9 cellular contexts compared by ENCODE assay signal in the genomic region with DNA sequence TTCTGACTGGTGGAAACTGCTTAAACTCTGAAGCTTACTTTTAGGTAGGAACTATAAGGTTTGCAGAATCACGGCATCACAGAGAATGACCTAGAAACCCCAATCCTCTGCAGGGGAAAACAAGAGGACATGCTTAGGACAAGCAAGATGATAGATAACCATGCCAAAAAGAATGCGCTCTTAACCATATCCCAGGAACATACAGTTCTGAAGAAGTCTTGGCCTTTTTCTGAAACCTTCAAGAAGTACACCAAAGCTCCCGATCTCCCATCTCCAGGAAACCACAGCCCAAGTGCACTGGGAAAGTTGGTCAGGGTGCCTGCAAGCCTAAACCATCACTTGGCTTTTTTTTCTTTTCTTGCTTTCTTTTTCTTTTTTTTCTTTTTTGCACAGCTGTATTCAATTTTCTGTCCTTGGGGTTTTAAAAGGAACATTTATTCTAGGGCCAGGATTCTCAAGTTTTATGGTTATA. TPM values are rescaled to one million over a fixed set of nuclear protein-coding genes. Genes with fewer than 3 reads are reported as not detected.
DNase-seq lines count a peak whose midpoint lies in the region; ATAC-seq, FAIRE-seq and TF ChIP-seq lines count a peak whose summit lies in the region.
"Had no signal": no experiment of that assay in that cellular context is flagged by ENCODE, and none has a peak within 500 bp of the region (broad histone marks: within the 10 kb centered on the region; RNA-seq: fewer than 3 reads in every experiment).

No MANE protein-coding gene starts in this region.

- TF ChIP-seq CTCF in HEK293 (tag by site-specific recombination; IDR thresholded peaks at IDR 0.05) (no peak), heart right ventricle (IDR thresholded peaks at IDR 0.05) (no peak)

- ATAC-seq in heart right ventricle = peak in 5 of 8 donors; percentile 4 to 30 (median 11)
- no peak for ATAC-seq in GM18511 (IDR thresholded peaks at IDR 0.05; ENCODE audit: unreplicated experiment)
- ATAC-seq: HepG2 had no signal

- H3K36me3 ChIP-seq in HEK293 (ENCODE audit: control insufficient read depth in 2 of 2, insufficient read depth in 1 of 2, low read length in 2 of 2) (no peaks in the 10 kb centered on the region), heart right ventricle (no peaks in the 10 kb centered on the region), small intestine (ENCODE audit: control insufficient read depth in 2 of 2, insufficient read depth in 2 of 2, low read length in 2 of 2) (no peaks in the 10 kb centered on the region)

- no peak for FAIRE-seq in small intestine (lab: Jason Lieb, UNC)
- FAIRE-seq: HepG2 had no signal

- H3K27ac ChIP-seq in HEK293 (ENCODE audit: extremely low read depth, low read depth, low read length) = peak overlapping the region; percentile 61
- peak overlapping the region; percentile 7 for H3K27ac ChIP-seq in adipose tissue (ENCODE audit: low read depth, low read length)
- peak overlapping the region in 9 of 10 donors; percentile 16 to 72 (median 51) for H3K27ac ChIP-seq in heart right ventricle
- no peak overlapping the region for H3K27ac ChIP-seq in small intestine (ENCODE audit: low read depth in 1 of 2, low read length in 1 of 2)

- H3K4me3 ChIP-seq in HEK293 (ENCODE audit: low read depth, low read length) (no peak overlapping the region), heart right ventricle (peak overlapping the region in 1 of 10 donors; percentile 18), small intestine (ENCODE audit: low read depth in 1 of 2, low read length in 2 of 2) (no peak overlapping the region)

- WGBS in adipose tissue, 3 donors = 49 to 87% (median 57%) methylated on average over 3 of the region's 3 CpGs
- WGBS in heart right ventricle, 2 donors = 67 to 75% methylated on average over 3 of the region's 3 CpGs
- 51 to 71% (median 68%) methylated on average over 3 of the region's 3 CpGs for WGBS in small intestine, 3 donors

- H3K9me3 ChIP-seq in HEK293 (ENCODE audit: control insufficient read depth, insufficient read depth, low read depth, low read length) (no peaks in the 10 kb centered on the region), heart right ventricle (no peaks in the 10 kb centered on the region), small intestine (ENCODE audit: control insufficient read depth, low read depth) (no peaks in the 10 kb centered on the region)

- intact Hi-C loops in heart right ventricle (cut with DNase I) = loop anchor here in 2 of 10 donors (5.0 to 10.0 kb wide), 3 partner anchors 45 to 208 kb away; no protein-coding TSS in a partner anchor

- DNase-seq in heart right ventricle (no peak), small intestine (peak; percentile 19), AG08395 (ENCODE audit: low spot score) (no peak), HUDEP-2 (lab: John Stamatoyannopoulos, UW; ENCODE audit: unreplicated experiment in 76 of 76) (no peak)
- no peak for DNase-seq in stimulated activated CD4-positive, alpha-beta T cell treated with anti-CD3 and anti-CD28 coated beads, Interleukin-15, amount 100 ng/mL, for 24 hours

- H3K27me3 ChIP-seq in heart right ventricle = no peaks in the 10 kb centered on the region
- no peaks in the 10 kb centered on the region for H3K27me3 ChIP-seq in small intestine (ENCODE audit: control insufficient read depth in 2 of 2, insufficient read depth in 2 of 2, low read length in 2 of 2)

- CTCF ChIA-PET in HEK293 (lab: Yijun Ruan, JAX) = interaction anchor here (0.7 to 1.0 kb wide), 3 partner anchors 11 to 18 kb away, joined by 3 to 5 read pairs (median 3); no protein-coding TSS in a partner anchor

- POLR2A ChIA-PET in HEK293 (lab: Yijun Ruan, JAX) = no interaction called here

- H3K4me1 ChIP-seq in HEK293 (ENCODE audit: control insufficient read depth, insufficient read depth, low read length) (peaks cover 37% of the 10 kb centered on the region), heart right ventricle (peaks cover 6 to 65% (median 51%) of the 10 kb centered on the region in 9 donors), small intestine (ENCODE audit: control insufficient read depth in 2 of 2, insufficient read depth in 1 of 2, low read depth in 1 of 2, low read length in 1 of 2) (peaks cover 0 to 4% of the 10 kb centered on the region in 2 donors)

TF ChIP-seq in HEK293, 187 proteins besides CTCF, POLR2A, EP300 and RAD21:
- TF ChIP-seq KLF7 (tag by site-specific recombination; IDR thresholded peaks at IDR 0.05; ENCODE audit: borderline replicate concordance) = no peak
- TF ChIP-seq, protein P1, sequence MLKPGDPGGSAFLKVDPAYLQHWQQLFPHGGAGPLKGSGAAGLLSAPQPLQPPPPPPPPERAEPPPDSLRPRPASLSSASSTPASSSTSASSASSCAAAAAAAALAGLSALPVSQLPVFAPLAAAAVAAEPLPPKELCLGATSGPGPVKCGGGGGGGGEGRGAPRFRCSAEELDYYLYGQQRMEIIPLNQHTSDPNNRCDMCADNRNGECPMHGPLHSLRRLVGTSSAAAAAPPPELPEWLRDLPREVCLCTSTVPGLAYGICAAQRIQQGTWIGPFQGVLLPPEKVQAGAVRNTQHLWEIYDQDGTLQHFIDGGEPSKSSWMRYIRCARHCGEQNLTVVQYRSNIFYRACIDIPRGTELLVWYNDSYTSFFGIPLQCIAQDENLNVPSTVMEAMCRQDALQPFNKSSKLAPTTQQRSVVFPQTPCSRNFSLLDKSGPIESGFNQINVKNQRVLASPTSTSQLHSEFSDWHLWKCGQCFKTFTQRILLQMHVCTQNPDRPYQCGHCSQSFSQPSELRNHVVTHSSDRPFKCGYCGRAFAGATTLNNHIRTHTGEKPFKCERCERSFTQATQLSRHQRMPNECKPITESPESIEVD (tag by site-specific recombination; IDR thresholded peaks at IDR 0.05) = 0 out of 2 replicates have a peak, but pooled peaks have one; percentile 36
- TF ChIP-seq ZNF112 (tag by site-specific recombination; IDR thresholded peaks at IDR 0.05) = no peak
- no peak for TF ChIP-seq PRDM1 (tag by site-specific recombination; IDR thresholded peaks at IDR 0.05)
- no peak for TF ChIP-seq ZNF621 (tag by site-specific recombination; IDR thresholded peaks at IDR 0.05)
- TF ChIP-seq ZSCAN16 (tag by site-specific recombination; IDR thresholded peaks at IDR 0.05) = no peak
- TF ChIP-seq, protein P2, sequence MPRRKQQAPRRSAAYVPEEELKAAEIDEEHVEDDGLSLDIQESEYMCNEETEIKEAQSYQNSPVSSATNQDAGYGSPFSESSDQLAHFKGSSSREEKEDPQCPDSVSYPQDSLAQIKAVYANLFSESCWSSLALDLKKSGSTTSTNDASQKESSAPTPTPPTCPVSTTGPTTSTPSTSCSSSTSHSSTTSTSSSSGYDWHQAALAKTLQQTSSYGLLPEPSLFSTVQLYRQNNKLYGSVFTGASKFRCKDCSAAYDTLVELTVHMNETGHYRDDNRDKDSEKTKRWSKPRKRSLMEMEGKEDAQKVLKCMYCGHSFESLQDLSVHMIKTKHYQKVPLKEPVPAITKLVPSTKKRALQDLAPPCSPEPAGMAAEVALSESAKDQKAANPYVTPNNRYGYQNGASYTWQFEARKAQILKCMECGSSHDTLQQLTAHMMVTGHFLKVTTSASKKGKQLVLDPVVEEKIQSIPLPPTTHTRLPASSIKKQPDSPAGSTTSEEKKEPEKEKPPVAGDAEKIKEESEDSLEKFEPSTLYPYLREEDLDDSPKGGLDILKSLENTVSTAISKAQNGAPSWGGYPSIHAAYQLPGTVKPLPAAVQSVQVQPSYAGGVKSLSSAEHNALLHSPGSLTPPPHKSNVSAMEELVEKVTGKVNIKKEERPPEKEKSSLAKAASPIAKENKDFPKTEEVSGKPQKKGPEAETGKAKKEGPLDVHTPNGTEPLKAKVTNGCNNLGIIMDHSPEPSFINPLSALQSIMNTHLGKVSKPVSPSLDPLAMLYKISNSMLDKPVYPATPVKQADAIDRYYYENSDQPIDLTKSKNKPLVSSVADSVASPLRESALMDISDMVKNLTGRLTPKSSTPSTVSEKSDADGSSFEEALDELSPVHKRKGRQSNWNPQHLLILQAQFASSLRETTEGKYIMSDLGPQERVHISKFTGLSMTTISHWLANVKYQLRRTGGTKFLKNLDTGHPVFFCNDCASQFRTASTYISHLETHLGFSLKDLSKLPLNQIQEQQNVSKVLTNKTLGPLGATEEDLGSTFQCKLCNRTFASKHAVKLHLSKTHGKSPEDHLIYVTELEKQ (tag by site-specific recombination; IDR thresholded peaks at IDR 0.05; ENCODE audit: borderline replicate concordance) = no peak
- TF ChIP-seq ZNF473 (tag by site-specific recombination; IDR thresholded peaks at IDR 0.05) = no peak
- TF ChIP-seq ZBTB17 (tag by site-specific recombination; IDR thresholded peaks at IDR 0.05) = no peak
- no peak for TF ChIP-seq ZNF2 (tag by site-specific recombination; IDR thresholded peaks at IDR 0.05)
- no peak for TF ChIP-seq ZNF324 (tag by site-specific recombination; IDR thresholded peaks at IDR 0.05)
- no peak for TF ChIP-seq SCRT1 (tag by site-specific recombination; IDR thresholded peaks at IDR 0.05; ENCODE audit: borderline replicate concordance)
- TF ChIP-seq GLIS1 (tag by site-specific recombination; IDR thresholded peaks at IDR 0.05) = 0 out of 2 replicates have a peak, but pooled peaks have one; percentile 5

RNA-seq across cellular contexts. Expression of a gene that starts 12.2 kb away (rescaled TPM):
- polyA plus RNA-seq in adipose tissue (10 to 100 TPM in 2 of 3 donors, 1 to 10 TPM in 1; 5.7 to 34.6 (median 16.2) TPM), heart right ventricle (100 to 1,000 TPM in 1 of 2 donors, 10 to 100 TPM in 1; 38.6 to 115 TPM), small intestine (10 to 100 TPM in 1 of 3 donors, 1 to 10 TPM in 2; 6.7 to 12.1 (median 7.6) TPM)
- 100 to 1,000 TPM; 287 to 655 (median 537) TPM for total RNA-seq in heart right ventricle

Comparison
In these comparisons a context has a peak if more than half of its experiments do, and no peak if none do; other contexts are left out.
1. H3K27ac ChIP-seq: peak in HEK293 (single experiment), adipose tissue (single experiment) and heart right ventricle (9 of 10); none in small intestine (0 of 2).